Comparison of ENCODE assay signal across 8 cellular contexts in genomic region chr10:133377818-133378250, GRCh38. TPM values are rescaled to one million over a fixed set of nuclear protein-coding genes. Genes with fewer than 3 reads are reported as not detected.
A peak's percentile ranks its signal among the peaks of the same experiment; 100 is the strongest.
DNase-seq lines count a peak whose midpoint lies in the region; ATAC-seq and TF ChIP-seq lines count a peak whose summit lies in the region.
"Had no signal": no experiment of that assay in that cellular context is flagged by ENCODE, and none has a peak within 500 bp of the region (broad histone marks: within the 10 kb centered on the region; RNA-seq: fewer than 3 reads in every experiment).

No MANE protein-coding gene starts in this region.

- POLR2A ChIA-PET in BJ (lab: Charles Lee) = interaction anchor here (0.7 kb wide), 1 partner anchor 9 kb away, joined by 3 read pairs; no protein-coding TSS in a partner anchor
- POLR2A ChIA-PET in activated CD8-positive, alpha-beta T cell treated with anti-CD3 and anti-CD28 coated beads for 36 hours (lab: Charles Lee) = interaction anchor here (0.6 to 3.1 kb wide), 7 partner anchors 13 to 42 kb away, joined by 3 to 14 read pairs (median 3); partner anchors contain the start of genes FUOM and MTG1

- H3K36me3 ChIP-seq in BJ (ENCODE audit: control insufficient read depth, insufficient read depth, low read length) = no peaks in the 10 kb centered on the region
- no peaks in the 10 kb centered on the region for H3K36me3 ChIP-seq in lower lobe of right lung

- intact Hi-C loops in activated CD8-positive, alpha-beta T cell treated with anti-CD3 and anti-CD28 coated beads for 36 hours (cut with micrococcal nuclease) = no loop called here
- intact Hi-C loops in lower lobe of right lung (cut with DNase I) = no loop called here

- H3K27ac Mint-ChIP-seq in activated CD8-positive, alpha-beta T cell treated with anti-CD3 and anti-CD28 coated beads for 36 hours = no peak overlapping the region

- CTCF ChIA-PET in BJ (lab: Yijun Ruan, JAX) = interaction anchor here (0.6 to 1.2 kb wide), 3 partner anchors 16 to 60 kb away, joined by 3 to 5 read pairs (median 3); no protein-coding TSS in a partner anchor
- CTCF ChIA-PET in activated CD8-positive, alpha-beta T cell treated with anti-CD3 and anti-CD28 coated beads for 36 hours (lab: Charles Lee) = interaction anchor here (1.6 to 2.5 kb wide), 2 partner anchors 48 to 60 kb away, joined by 5 to 9 read pairs; no protein-coding TSS in a partner anchor

- H3K4me1 ChIP-seq in lower lobe of right lung = peaks cover 28% of the 10 kb centered on the region

- H3K4me3 ChIP-seq in BJ (ENCODE audit: low read depth, low read length) (peak overlapping the region; percentile 88), lower lobe of right lung (peak overlapping the region; percentile 95)

- H3K9me3 Mint-ChIP-seq in activated CD8-positive, alpha-beta T cell treated with anti-CD3 and anti-CD28 coated beads for 36 hours = no peaks in the 10 kb centered on the region

- peak overlapping the region; percentile 85 for H3K27ac ChIP-seq in lower lobe of right lung

- ATAC-seq in activated CD8-positive, alpha-beta T cell treated with anti-CD3 and anti-CD28 coated beads for 36 hours = no peak
- ATAC-seq in lower lobe of right lung = no peak
- ATAC-seq in HG02610 (IDR thresholded peaks at IDR 0.05; ENCODE audit: unreplicated experiment) = no peak
- no peak for ATAC-seq in HG03354 (IDR thresholded peaks at IDR 0.05; ENCODE audit: poor library complexity, severe bottlenecking, unreplicated experiment)

- peak overlapping the region; percentile 74 for H3K4me3 Mint-ChIP-seq in activated CD8-positive, alpha-beta T cell treated with anti-CD3 and anti-CD28 coated beads for 36 hours

- H3K27me3 Mint-ChIP-seq in activated CD8-positive, alpha-beta T cell treated with anti-CD3 and anti-CD28 coated beads for 36 hours = no peaks in the 10 kb centered on the region

- no peak for TF ChIP-seq CTCF in BJ (IDR thresholded peaks at IDR 0.05; ENCODE audit: insufficient read depth, low read depth, low read length)
- no peak for TF ChIP-seq CTCF in activated CD8-positive, alpha-beta T cell treated with anti-CD3 and anti-CD28 coated beads for 36 hours (IDR thresholded peaks at IDR 0.05)
- TF ChIP-seq CTCF in lower lobe of right lung (IDR thresholded peaks at IDR 0.05) = no peak

- H3K27me3 ChIP-seq in BJ (ENCODE audit: control insufficient read depth, insufficient read depth, low read length) (no peaks in the 10 kb centered on the region), lower lobe of right lung (ENCODE audit: low read depth) (no peaks in the 10 kb centered on the region)

- H3K9me3 ChIP-seq in lower lobe of right lung = no peaks in the 10 kb centered on the region

- DNase-seq in BJ (ENCODE audit: low read depth) (no peak), lower lobe of right lung (no peak), SW 1271 (lab: John Stamatoyannopoulos, UW) (no peak)
- DNase-seq in activated CD8-positive, alpha-beta T cell treated with anti-CD3 and anti-CD28 coated beads for 36 hours = no peak

- H3K4me1 Mint-ChIP-seq in activated CD8-positive, alpha-beta T cell treated with anti-CD3 and anti-CD28 coated beads for 36 hours (ENCODE audit: low read depth) = peaks cover 7% of the 10 kb centered on the region

- no peaks in the 10 kb centered on the region for H3K36me3 Mint-ChIP-seq in activated CD8-positive, alpha-beta T cell treated with anti-CD3 and anti-CD28 coated beads for 36 hours (ENCODE audit: low read depth)

RNA-seq across cellular contexts. Expression of gene PAOX, which starts 1.2 kb away (rescaled TPM):
- polyA plus RNA-seq in BJ (2011; rRNA removed) = 3.5 and 4.5 TPM in 2 replicates
- polyA minus RNA-seq in BJ (2011; rRNA and poly(A)+ RNA removed) = 2.4 and 3.7 TPM in 2 replicates
- 1 to 10 TPM; 4.2 to 4.6 TPM for total RNA-seq in activated CD8-positive, alpha-beta T cell treated with anti-CD3 and anti-CD28 coated beads for 36 hours
- 6.9 TPM for total RNA-seq in lower lobe of right lung

RNA-seq across cellular contexts. Expression of gene ECHS1, which starts 4.7 kb away (rescaled TPM):
- 41.7 and 63.9 TPM in 2 replicates for polyA plus RNA-seq in BJ (2011; rRNA removed)
- polyA minus RNA-seq in BJ (2011; rRNA and poly(A)+ RNA removed) = 30.2 and 40.7 TPM in 2 replicates
- total RNA-seq in activated CD8-positive, alpha-beta T cell treated with anti-CD3 and anti-CD28 coated beads for 36 hours = 10 to 100 TPM; 50.7 to 51.4 TPM
- total RNA-seq in lower lobe of right lung = 59.5 TPM

RNA-seq across cellular contexts. Expression of gene MTG1, which starts 16.1 kb away (rescaled TPM):
- 30.9 and 38.1 TPM in 2 replicates for polyA plus RNA-seq in BJ (2011; rRNA removed)
- polyA minus RNA-seq in BJ (2011; rRNA and poly(A)+ RNA removed) = 25.7 and 41.5 TPM in 2 replicates
- total RNA-seq in activated CD8-positive, alpha-beta T cell treated with anti-CD3 and anti-CD28 coated beads for 36 hours = 10 to 100 TPM; 45.7 to 48.9 TPM
- total RNA-seq in lower lobe of right lung = 41.7 TPM

RNA-seq across cellular contexts. Expression of gene FUOM, which starts 20.0 kb away (rescaled TPM):
- polyA plus RNA-seq in BJ (2011; rRNA removed) = 40.6 and 49.8 TPM in 2 replicates
- polyA minus RNA-seq in BJ (2011; rRNA and poly(A)+ RNA removed) = 6.6 and 7.2 TPM in 2 replicates
- 10 to 100 TPM; 32.2 to 33.7 TPM for total RNA-seq in activated CD8-positive, alpha-beta T cell treated with anti-CD3 and anti-CD28 coated beads for 36 hours
- 31.0 TPM for total RNA-seq in lower lobe of right lung

RNA-seq across cellular contexts. Expression of gene PRAP1, which starts 30.7 kb away (rescaled TPM):
- polyA plus RNA-seq in BJ (2011; rRNA removed) = not detected in 2 replicates
- polyA minus RNA-seq in BJ (2011; rRNA and poly(A)+ RNA removed) = not detected in 2 replicates
- not detected for total RNA-seq in activated CD8-positive, alpha-beta T cell treated with anti-CD3 and anti-CD28 coated beads for 36 hours
- not detected for total RNA-seq in lower lobe of right lung
- total RNA-seq: activated CD8-positive, alpha-beta memory T cell treated with anti-CD3 and anti-CD28 coated beads for 36 hours; subcutaneous adipose tissue had no signal
